In the genomic region with DNA sequence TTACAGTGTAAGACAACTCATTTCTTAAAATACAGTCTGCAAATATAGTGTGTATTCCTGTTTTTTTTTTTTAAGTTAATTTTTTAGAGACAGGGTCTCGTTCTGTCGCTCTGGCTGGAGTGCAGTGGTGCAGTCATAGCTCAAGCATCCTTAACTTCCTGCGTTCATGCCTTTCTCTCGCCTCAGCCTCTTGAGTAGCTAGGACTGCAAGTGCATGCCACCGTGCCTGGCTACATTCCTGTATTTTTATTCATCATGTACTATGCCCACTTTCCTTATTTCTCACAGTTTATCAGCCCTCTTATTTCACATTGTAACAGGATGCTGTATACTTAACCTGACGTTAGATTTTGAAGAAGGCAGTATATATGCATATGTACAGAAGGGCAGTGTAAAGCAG, we compare ENCODE assay signal across 17 cellular contexts. TPM values are rescaled to one million over a fixed set of nuclear protein-coding genes. Genes with fewer than 3 reads are reported as not detected.
DNase-seq lines count a peak whose midpoint lies in the region; ATAC-seq and TF ChIP-seq lines count a peak whose summit lies in the region.
"Had no signal": no experiment of that assay in that cellular context is flagged by ENCODE, and none has a peak within 500 bp of the region (broad histone marks: within the 10 kb centered on the region; RNA-seq: fewer than 3 reads in every experiment).

No MANE protein-coding gene starts in this region.

- peaks cover 33% of the 10 kb centered on the region for H3K36me3 Mint-ChIP-seq in chondrocyte (ENCODE audit: low read depth)
- peaks cover 69 to 90% of the 10 kb centered on the region in 2 donors for H3K36me3 Mint-ChIP-seq in CD14-positive monocyte

- H3K9me3 ChIP-seq in mesenchymal stem cell (ENCODE audit: control insufficient read depth, low read length), result no peaks in the 10 kb centered on the region
- H3K9me3 ChIP-seq: right lobe of liver, tibial nerve had no signal

- no peak for ATAC-seq in GM19463 (IDR thresholded peaks at IDR 0.05; ENCODE audit: unreplicated experiment)
- ATAC-seq: activated T-cell treated with anti-CD3 and anti-CD28 coated beads, Interleukin-2, amount 50 U/mL, for 4 hours; right lobe of liver; Right ventricle myocardium inferior had no signal

- no peak overlapping the region for H3K18ac ChIP-seq in mesenchymal stem cell (ENCODE audit: low read depth in 1 of 2, low read length in 2 of 2)

- no peak overlapping the region for H2BK5ac ChIP-seq in mesenchymal stem cell (ENCODE audit: low read depth, low read length, poor library complexity, severe bottlenecking)

- H2BK15ac ChIP-seq in mesenchymal stem cell (ENCODE audit: low read depth, poor library complexity, severe bottlenecking), result no peak overlapping the region

- H3K9me3 Mint-ChIP-seq in chondrocyte (ENCODE audit: low read depth) (no peaks in the 10 kb centered on the region), CD14-positive monocyte (no peaks in the 10 kb centered on the region)
- H3K9me3 Mint-ChIP-seq: activated T-cell treated with anti-CD3 and anti-CD28 coated beads, Interleukin-2, amount 50 U/mL, for 4 hours; dendritic cell treated with granulocyte-macrophage colony-stimulating factor and Interleukin-4, amounts not matched to agents 40 ng/mL and 50 ng/mL, for 4 days; neural progenitor cell had no signal

- peak overlapping the region; percentile 93 for H3K27ac Mint-ChIP-seq in chondrocyte (ENCODE audit: unreplicated experiment)
- peak overlapping the region in 1 of 7 donors; percentile 38 for H3K27ac Mint-ChIP-seq in CD14-positive monocyte
- H3K27ac Mint-ChIP-seq: dendritic cell treated with granulocyte-macrophage colony-stimulating factor and Interleukin-4, amounts not matched to agents 40 ng/mL and 50 ng/mL, for 4 days; neural progenitor cell had no signal

- H3K9ac ChIP-seq in mesenchymal stem cell (ENCODE audit: low read length), result no peak overlapping the region
- H3K9ac ChIP-seq: neural progenitor cell had no signal

- peaks cover 6 to 97% of the 10 kb centered on the region in 2 experiments for H3K36me3 ChIP-seq in mesenchymal stem cell (ENCODE audit: control insufficient read depth in 1 of 2, insufficient read depth in 2 of 2, low read depth in 1 of 2, low read length in 2 of 2)
- H3K36me3 ChIP-seq: neural progenitor cell had no signal

- TF ChIP-seq CTCF in chondrocyte (IDR thresholded peaks at IDR 0.05), result no peak
- no peak for TF ChIP-seq CTCF in CD14-positive monocyte (IDR thresholded peaks at IDR 0.05)

- H3K27ac ChIP-seq in mesenchymal stem cell (ENCODE audit: low read length, poor library complexity, severe bottlenecking), result peak overlapping the region; percentile 70
- H3K27ac ChIP-seq: neural progenitor cell, right lobe of liver, tibial nerve had no signal

- H3K4me2 ChIP-seq in mesenchymal stem cell (ENCODE audit: low read length, poor library complexity, severe bottlenecking), result no peak overlapping the region
- H3K4me2 ChIP-seq: neural progenitor cell had no signal

- H3K79me1 ChIP-seq in mesenchymal stem cell (replicated peaks; ENCODE audit: low read length, poor library complexity, severe bottlenecking), result peaks cover 18% of the 10 kb centered on the region

- no peak overlapping the region for H4K91ac ChIP-seq in mesenchymal stem cell (ENCODE audit: low read length)

- no peak overlapping the region for H3K4me3 ChIP-seq in mesenchymal stem cell (ENCODE audit: insufficient read depth in 1 of 2, low read depth in 1 of 2, low read length in 2 of 2)
- H3K4me3 ChIP-seq: neural progenitor cell, right lobe of liver, tibial nerve had no signal

- no peaks in the 10 kb centered on the region for H3K27me3 ChIP-seq in mesenchymal stem cell (ENCODE audit: control insufficient read depth in 1 of 2, insufficient read depth in 1 of 2, low read length in 2 of 2)
- H3K27me3 ChIP-seq: neural progenitor cell, right lobe of liver, tibial nerve had no signal

- H4K8ac ChIP-seq in mesenchymal stem cell (ENCODE audit: low read length), result no peak overlapping the region

- H3K23ac ChIP-seq in mesenchymal stem cell (ENCODE audit: low read length in 2 of 2), result no peak overlapping the region

- H2AK5ac ChIP-seq in mesenchymal stem cell (ENCODE audit: low read length, severe bottlenecking), result no peak overlapping the region

- H3K4me1 ChIP-seq in mesenchymal stem cell (ENCODE audit: control insufficient read depth, insufficient read depth, low read depth, low read length), result peaks cover 3% of the 10 kb centered on the region
- H3K4me1 ChIP-seq: neural progenitor cell, right lobe of liver had no signal

- WGBS in mesenchymal stem cell, result 0% methylated on average over 6 of the region's 6 CpGs

- no peak overlapping the region for H2BK12ac ChIP-seq in mesenchymal stem cell (ENCODE audit: low read length in 2 of 2)

- DNase-seq in AG20443 (ENCODE audit: low spot score) (peak; percentile 9), M059J (ENCODE audit: low read depth) (peak; percentile 67), chondrocyte (ENCODE audit: low spot score) (no peak), mesenchymal stem cell (peak; percentile 75), SHP77 (lab: John Stamatoyannopoulos, UW) (no peak), NOMO-1 treated with dmso at 0.1 percent for 144 hours (lab: John Stamatoyannopoulos, UW; ENCODE audit: unreplicated experiment) (no peak), CD14-positive monocyte (ENCODE audit: low spot score) (no peak)
- DNase-seq: activated T-cell treated with anti-CD3 and anti-CD28 coated beads, Interleukin-2, amount 50 U/mL, for 4 hours; DMS153; mesendoderm; right lobe of liver; stimulated activated CD4-positive, alpha-beta T cell treated with anti-CD3 and anti-CD28 coated beads, Interleukin-4, amount 100 ng/mL, for 24 hours had no signal

- H3K27me3 Mint-ChIP-seq in chondrocyte (ENCODE audit: low read depth) (no peaks in the 10 kb centered on the region), CD14-positive monocyte (ENCODE audit: low read depth in 3 of 3) (no peaks in the 10 kb centered on the region)
- H3K27me3 Mint-ChIP-seq: dendritic cell treated with granulocyte-macrophage colony-stimulating factor and Interleukin-4, amounts not matched to agents 40 ng/mL and 50 ng/mL, for 4 days had no signal

- intact Hi-C loops in CD14-positive monocyte (cut with micrococcal nuclease), result no loop called here

- H3K4ac ChIP-seq in mesenchymal stem cell (ENCODE audit: low read depth in 1 of 2, low read length in 2 of 2), result no peak overlapping the region

- peaks cover 51% of the 10 kb centered on the region for H3K4me1 Mint-ChIP-seq in chondrocyte (ENCODE audit: low read depth)
- H3K4me1 Mint-ChIP-seq in CD14-positive monocyte, result peaks cover 11% of the 10 kb centered on the region
- H3K4me1 Mint-ChIP-seq: neural progenitor cell had no signal

- no peak overlapping the region for H2AFZ ChIP-seq in mesenchymal stem cell (ENCODE audit: low read depth, low read length)
- H2AFZ ChIP-seq: neural progenitor cell had no signal

- no peak overlapping the region for H3K14ac ChIP-seq in mesenchymal stem cell (ENCODE audit: low read length in 2 of 2)

- no peak overlapping the region for H2BK120ac ChIP-seq in mesenchymal stem cell (ENCODE audit: low read depth, low read length)

- H3K4me3 Mint-ChIP-seq in chondrocyte (ENCODE audit: unreplicated experiment) (no peak overlapping the region), CD14-positive monocyte (no peak overlapping the region)
- H3K4me3 Mint-ChIP-seq: activated T-cell treated with anti-CD3 and anti-CD28 coated beads, Interleukin-2, amount 50 U/mL, for 4 hours; dendritic cell treated with granulocyte-macrophage colony-stimulating factor and Interleukin-4, amounts not matched to agents 40 ng/mL and 50 ng/mL, for 4 days; neural progenitor cell had no signal

RNA-seq across cellular contexts. Expression of gene MIER1, which starts 26.7 kb away (rescaled TPM):
- total RNA-seq in M059J (2014; rRNA removed; shearing (Covaris generic)), result 20.2 and 26.3 TPM in 2 replicates
- 39.3 to 41.1 TPM (median 40.1 TPM) in 3 replicates for total RNA-seq in chondrocyte
- 22.2 TPM for polyA plus RNA-seq in mesenchymal stem cell (2013, experiment 1 of 2)
- 23.3 TPM for polyA plus RNA-seq in mesenchymal stem cell (2013, experiment 2 of 2)
- 10 to 100 TPM; 21.9 to 28.0 TPM for polyA plus RNA-seq in CD14-positive monocyte

RNA-seq across cellular contexts. Expression of gene DNAI4, which starts 26.9 kb away (rescaled TPM):
- 4.3 and 5.9 TPM in 2 replicates for total RNA-seq in M059J (2014; rRNA removed; shearing (Covaris generic))
- 5.8 to 13.0 TPM (median 9.6 TPM) in 3 replicates for total RNA-seq in chondrocyte
- 1.4 TPM for polyA plus RNA-seq in mesenchymal stem cell (2013, experiment 1 of 2)
- polyA plus RNA-seq in mesenchymal stem cell (2013, experiment 2 of 2), result 2.0 TPM
- not detected for polyA plus RNA-seq in CD14-positive monocyte

Comparison
In these comparisons a context has a peak if more than half of its experiments do, and no peak if none do; other contexts are left out.
1. DNase-seq: peak in AG20443 (single experiment), M059J (single experiment) and mesenchymal stem cell (single experiment); none in chondrocyte (single experiment), SHP77 (0 of 2), NOMO-1 treated with dmso at 0.1 percent for 144 hours (single experiment) and CD14-positive monocyte (single experiment).